8 cellular contexts compared by ENCODE assay signal in the genomic region with DNA sequence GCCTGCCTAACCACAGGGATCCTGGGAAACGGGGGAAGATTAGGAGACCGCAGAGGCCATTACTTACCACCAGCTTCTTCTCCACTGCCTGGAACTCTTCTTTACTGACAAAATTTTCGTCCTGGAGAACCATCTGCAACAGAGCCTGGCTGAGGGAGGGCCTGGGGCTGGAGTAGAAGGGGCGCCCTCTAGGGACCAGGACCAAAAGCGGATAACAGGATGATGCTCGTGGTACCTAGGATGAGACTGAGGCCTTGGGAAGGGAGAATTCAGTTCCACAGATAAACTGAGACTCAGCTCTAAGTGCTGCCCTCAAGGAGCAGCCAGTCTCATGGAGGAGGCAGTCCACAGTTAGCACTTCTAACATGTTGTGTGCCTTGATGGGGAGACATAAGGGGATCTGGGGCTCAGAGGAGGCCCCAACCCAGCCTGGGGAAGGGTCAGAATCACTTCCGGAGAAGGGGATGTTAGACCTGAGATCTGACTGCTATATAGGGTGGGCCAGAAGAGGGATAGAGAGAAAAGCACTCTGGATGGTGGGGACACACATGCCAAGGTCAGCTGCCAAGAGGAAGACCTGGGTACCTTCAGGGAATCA. TPM values are rescaled to one million over a fixed set of nuclear protein-coding genes. Genes with fewer than 3 reads are reported as not detected.
A peak's percentile ranks its signal among the peaks of the same experiment; 100 is the strongest.
DNase-seq lines count a peak whose midpoint lies in the region; ATAC-seq, FAIRE-seq and TF ChIP-seq lines count a peak whose summit lies in the region.

No MANE protein-coding gene starts in this region.

- H3K79me2 ChIP-seq in OCI-LY3 (ENCODE audit: low read length) (no peaks in the 10 kb centered on the region), trophoblast cell (ENCODE audit: control insufficient read depth, insufficient read depth, low read length, poor library complexity) (no peaks in the 10 kb centered on the region)

- H3K4me3 Mint-ChIP-seq in dendritic cell treated with granulocyte-macrophage colony-stimulating factor and Interleukin-4, amounts not matched to agents 40 ng/mL and 50 ng/mL, for 4 days, result peak overlapping the region; percentile 28

- H2BK120ac ChIP-seq in trophoblast cell (ENCODE audit: insufficient read depth, low read length, poor library complexity), result no peak overlapping the region

- H3K4me3 ChIP-seq in OCI-LY3 (ENCODE audit: low read length) (peak overlapping the region; percentile 97), trophoblast cell (ENCODE audit: low read depth, low read length) (no peak overlapping the region)

- H4K12ac ChIP-seq in trophoblast cell (ENCODE audit: low read depth, low read length), result no peak overlapping the region

- no CpG with 5 or more reads among the region's 7 CpGs for WGBS in trophoblast cell (ENCODE audit: extremely low coverage, insufficient coverage, insufficient read length)

- ATAC-seq in HG02970 (IDR thresholded peaks at IDR 0.05; ENCODE audit: low FRiP score, unreplicated experiment) (no peak), GM18502 (IDR thresholded peaks at IDR 0.05; ENCODE audit: poor library complexity, unreplicated experiment) (no peak)

- no peak overlapping the region for H2BK5ac ChIP-seq in trophoblast cell (ENCODE audit: low read depth, low read length, poor library complexity)

- peak overlapping the region; percentile 99 for H3K4me2 ChIP-seq in OCI-LY3 (ENCODE audit: low read length)
- no peak overlapping the region for H3K4me2 ChIP-seq in trophoblast cell (ENCODE audit: low read length)

- peaks cover 31% of the 10 kb centered on the region for H3K4me1 Mint-ChIP-seq in dendritic cell treated with granulocyte-macrophage colony-stimulating factor and Interleukin-4, amounts not matched to agents 40 ng/mL and 50 ng/mL, for 4 days (ENCODE audit: low read depth)

- H3K27me3 Mint-ChIP-seq in dendritic cell treated with granulocyte-macrophage colony-stimulating factor and Interleukin-4, amounts not matched to agents 40 ng/mL and 50 ng/mL, for 4 days, result no peaks in the 10 kb centered on the region

- intact Hi-C loops in dendritic cell treated with granulocyte-macrophage colony-stimulating factor and Interleukin-4, amounts not matched to agents 40 ng/mL and 50 ng/mL, for 4 days (cut with micrococcal nuclease), result loop anchor here (1.0 to 10.0 kb wide), 2 partner anchors 37 to 108 kb away; a partner anchor contains a TSS

- no peak overlapping the region for H2BK12ac ChIP-seq in trophoblast cell (ENCODE audit: low read length)

- DNase-seq in activated effector memory CD4-positive, alpha-beta T cell treated with anti-CD3 and anti-CD28 coated beads, Interleukin-2, amount 50 U/mL, for 16 hours, result peak; percentile 70
- no peak for DNase-seq in activated effector memory CD4-positive, alpha-beta T cell treated with Interleukin-2 at 50 U/mL for 16 hours
- DNase-seq in trophoblast cell (peak; percentile 15 to 53), GM12892 (ENCODE audit: insufficient read length) (no peak)

- no peak overlapping the region for H4K91ac ChIP-seq in trophoblast cell (ENCODE audit: low read depth, low read length)

- H2AK5ac ChIP-seq in trophoblast cell (ENCODE audit: low read length), result no peak overlapping the region

- H3K79me1 ChIP-seq in trophoblast cell (ENCODE audit: low read length), result peaks cover 9% of the 10 kb centered on the region

- H3K18ac ChIP-seq in trophoblast cell (ENCODE audit: low read length), result no peak overlapping the region

- H3K36me3 ChIP-seq in OCI-LY3 (replicated peaks; ENCODE audit: low read depth, low read length) (no peaks in the 10 kb centered on the region), trophoblast cell (ENCODE audit: control insufficient read depth in 1 of 2, insufficient read depth in 2 of 2, low read length in 2 of 2) (no peaks in the 10 kb centered on the region)

- peak overlapping the region; percentile 95 for H3K27ac Mint-ChIP-seq in dendritic cell treated with granulocyte-macrophage colony-stimulating factor and Interleukin-4, amounts not matched to agents 40 ng/mL and 50 ng/mL, for 4 days

- peaks cover 6% of the 10 kb centered on the region for H3K36me3 Mint-ChIP-seq in dendritic cell treated with granulocyte-macrophage colony-stimulating factor and Interleukin-4, amounts not matched to agents 40 ng/mL and 50 ng/mL, for 4 days (ENCODE audit: low read depth)

- H3K9me3 ChIP-seq in OCI-LY3 (ENCODE audit: insufficient read depth, low read length) (no peaks in the 10 kb centered on the region), trophoblast cell (ENCODE audit: insufficient read depth, low read depth, low read length) (no peaks in the 10 kb centered on the region)

- peaks cover 48% of the 10 kb centered on the region for H3K4me1 ChIP-seq in OCI-LY3 (ENCODE audit: low read length)
- peaks cover 3 to 7% of the 10 kb centered on the region in 2 experiments for H3K4me1 ChIP-seq in trophoblast cell (ENCODE audit: control insufficient read depth in 1 of 2, insufficient read depth in 2 of 2, low read length in 2 of 2)

- H3K9me3 Mint-ChIP-seq in dendritic cell treated with granulocyte-macrophage colony-stimulating factor and Interleukin-4, amounts not matched to agents 40 ng/mL and 50 ng/mL, for 4 days, result no peaks in the 10 kb centered on the region

- no peak overlapping the region for H3K4ac ChIP-seq in trophoblast cell (ENCODE audit: low read depth, low read length)

- H3K9ac ChIP-seq in OCI-LY3 (ENCODE audit: low read length) (peak overlapping the region; percentile 70), trophoblast cell (ENCODE audit: low read length) (no peak overlapping the region)

- peak; percentile 55 for TF ChIP-seq CTCF in OCI-LY3 (IDR thresholded peaks at IDR 0.05; ENCODE audit: low read depth, low read length)

- H3K23ac ChIP-seq in trophoblast cell (ENCODE audit: low read length), result no peak overlapping the region

- no peak for FAIRE-seq in GM12892 (lab: Jason Lieb, UNC)

- H4K20me1 ChIP-seq in OCI-LY3 (ENCODE audit: insufficient read depth, low read length), result no peaks in the 10 kb centered on the region

- H3K27me3 ChIP-seq in OCI-LY3 (ENCODE audit: low read depth, low read length), result no peaks in the 10 kb centered on the region
- H3K27me3 ChIP-seq in trophoblast cell (ENCODE audit: insufficient read depth, low read length), result no peaks in the 10 kb centered on the region

- no peak for TF ChIP-seq POLR2A in GM12892 (IDR thresholded peaks at IDR 0.05; ENCODE audit: low read depth, low read length)

- H3K27ac ChIP-seq in OCI-LY3 (ENCODE audit: low read length) (peak overlapping the region; percentile 92; the same call in 1 of the 2 replicates), trophoblast cell (ENCODE audit: low read depth, low read length) (no peak overlapping the region)

- no peak overlapping the region for H4K8ac ChIP-seq in trophoblast cell (ENCODE audit: low read depth, low read length)

- H3K14ac ChIP-seq in trophoblast cell (ENCODE audit: low read length), result no peak overlapping the region

- H2AFZ ChIP-seq in OCI-LY3 (ENCODE audit: low read depth, low read length) (no peak overlapping the region), trophoblast cell (ENCODE audit: insufficient read depth, low read length, poor library complexity) (no peak overlapping the region)

RNA-seq across cellular contexts. Expression of a gene that starts 1.2 kb away (rescaled TPM):
- 4.6 and 5.4 TPM in 2 replicates for polyA plus RNA-seq in trophoblast cell (2013)
- 11.5 TPM for polyA plus RNA-seq in GM12892 (2012; ENCODE audit: missing spikeins)

RNA-seq across cellular contexts. Expression of a gene that starts 7.8 kb away (rescaled TPM):
- polyA plus RNA-seq in trophoblast cell (2013), result 2.4 and 2.7 TPM in 2 replicates
- polyA plus RNA-seq in GM12892 (2012; ENCODE audit: missing spikeins), result 1.7 TPM

RNA-seq across cellular contexts. Expression of a gene that starts 12.9 kb away (rescaled TPM):
- 0.15 and 0.35 TPM in 2 replicates for polyA plus RNA-seq in trophoblast cell (2013)
- polyA plus RNA-seq in GM12892 (2012; ENCODE audit: missing spikeins), result 156 TPM

RNA-seq across cellular contexts. Expression of a gene that starts 19.6 kb away (rescaled TPM):
- 0.18 and 0.31 TPM in 2 replicates for polyA plus RNA-seq in trophoblast cell (2013)
- polyA plus RNA-seq in GM12892 (2012; ENCODE audit: missing spikeins), result 3.0 TPM

RNA-seq across cellular contexts. Expression of a gene that starts 36.7 kb away (rescaled TPM):
- 8.8 and 10.8 TPM in 2 replicates for polyA plus RNA-seq in trophoblast cell (2013)
- 14.0 TPM for polyA plus RNA-seq in GM12892 (2012; ENCODE audit: missing spikeins)

Comparison
In these comparisons a context has a peak if more than half of its experiments do, and no peak if none do; other contexts are left out.
1. DNase-seq: peak in activated effector memory CD4-positive, alpha-beta T cell treated with anti-CD3 and anti-CD28 coated beads, Interleukin-2, amount 50 U/mL, for 16 hours (single experiment) and trophoblast cell (2 of 2); none in activated effector memory CD4-positive, alpha-beta T cell treated with Interleukin-2 at 50 U/mL for 16 hours (single experiment) and GM12892 (single experiment).